8 cellular contexts compared by ENCODE assay signal in the genomic region with DNA sequence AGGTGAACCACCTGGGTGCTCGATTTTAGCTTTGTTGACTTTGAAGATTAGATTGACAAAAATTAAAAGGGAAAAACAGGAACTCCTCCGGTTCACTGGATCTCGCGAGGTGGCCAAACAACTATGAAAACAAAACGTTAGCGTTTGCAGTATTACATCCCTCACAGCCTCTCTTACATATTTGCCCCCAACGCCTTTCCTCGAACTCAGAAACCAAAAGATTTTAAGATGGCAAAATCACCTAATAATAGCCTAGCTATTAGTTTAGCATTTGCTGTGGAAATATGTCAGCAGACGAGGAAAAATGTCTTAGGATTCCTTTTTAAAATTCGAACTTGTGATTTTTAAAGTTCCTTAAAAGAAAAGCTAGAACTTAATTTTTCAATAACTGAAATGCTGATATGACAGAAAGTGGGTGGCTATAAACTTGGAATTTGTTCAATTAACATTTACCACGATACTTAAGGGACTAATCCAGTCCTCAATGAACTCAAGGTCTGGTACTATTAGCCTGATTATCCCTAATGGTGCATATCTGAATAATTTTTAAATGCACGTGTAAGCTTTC. TPM values are rescaled to one million over a fixed set of nuclear protein-coding genes. Genes with fewer than 3 reads are reported as not detected.
DNase-seq lines count a peak whose midpoint lies in the region; ATAC-seq and TF ChIP-seq lines count a peak whose summit lies in the region.

No MANE protein-coding gene starts in this region.

- ATAC-seq in GM21360 (IDR thresholded peaks at IDR 0.05; ENCODE audit: unreplicated experiment): peak; percentile 28
- ATAC-seq in activated naive CD8-positive, alpha-beta T cell treated with anti-CD3 and anti-CD28 coated beads, Interleukin-2, amount 10 ng/mL, durations not matched to agents 7 days and 5 days (ENCODE audit: low read depth): peak; percentile 15

- WGBS in smooth muscle cell (ENCODE audit: low lambda C conversion rate): 38% methylated on average over 12 of the region's 12 CpGs

- peak overlapping the region; percentile 98 for H3K27ac Mint-ChIP-seq in activated naive CD8-positive, alpha-beta T cell treated with anti-CD3 and anti-CD28 coated beads, Interleukin-2, amount 10 ng/mL, durations not matched to agents 7 days and 5 days

- peak overlapping the region; percentile 56 for H3K9ac ChIP-seq in HUES6 (ENCODE audit: low read length)
- H3K9ac ChIP-seq in smooth muscle cell (ENCODE audit: low read depth): peak overlapping the region; percentile 92

- no peak for DNase-seq in activated naive CD8-positive, alpha-beta T cell treated with anti-CD3 and anti-CD28 coated beads, Interleukin-2, amount 10 ng/mL, durations not matched to agents 7 days and 5 days
- DNase-seq in hepatic stellate cell (ENCODE audit: low spot score) (peak; percentile 68), smooth muscle cell (lab: John Stamatoyannopoulos, UW; ENCODE audit: unreplicated experiment) (no peak), NAMALWA (ENCODE audit: low spot score) (no peak), iPS-NIHi11 (ENCODE audit: low spot score) (no peak)

- H3K4me1 Mint-ChIP-seq in activated naive CD8-positive, alpha-beta T cell treated with anti-CD3 and anti-CD28 coated beads, Interleukin-2, amount 10 ng/mL, durations not matched to agents 7 days and 5 days: peaks cover 29% of the 10 kb centered on the region

- H3K27ac ChIP-seq in DOHH2 (ENCODE audit: low read depth, low read length) (peak overlapping the region; percentile 65), HUES6 (ENCODE audit: low read depth, low read length) (peak overlapping the region; percentile 66; the same call in 1 of the 2 replicates), smooth muscle cell (ENCODE audit: low read depth) (peak overlapping the region; percentile 93)

- no peaks in the 10 kb centered on the region; the same call in 1 of the 2 replicates for H3K27me3 ChIP-seq in DOHH2 (ENCODE audit: control insufficient read depth, low read length)
- H3K27me3 ChIP-seq in HUES6 (ENCODE audit: control insufficient read depth, insufficient read depth, low read length): no peaks in the 10 kb centered on the region
- no peaks in the 10 kb centered on the region for H3K27me3 ChIP-seq in smooth muscle cell (ENCODE audit: low read depth)

- no peaks in the 10 kb centered on the region for H3K9me2 ChIP-seq in DOHH2 (replicated peaks; ENCODE audit: control insufficient read depth, low read length)

- peaks cover 19% of the 10 kb centered on the region for H3K36me3 Mint-ChIP-seq in activated naive CD8-positive, alpha-beta T cell treated with anti-CD3 and anti-CD28 coated beads, Interleukin-2, amount 10 ng/mL, durations not matched to agents 7 days and 5 days

- H3K9me3 Mint-ChIP-seq in activated naive CD8-positive, alpha-beta T cell treated with anti-CD3 and anti-CD28 coated beads, Interleukin-2, amount 10 ng/mL, durations not matched to agents 7 days and 5 days: no peaks in the 10 kb centered on the region

- H3K79me2 ChIP-seq in DOHH2 (ENCODE audit: control insufficient read depth, low read length) (peaks cover 11% of the 10 kb centered on the region), smooth muscle cell (ENCODE audit: low read depth) (peaks cover 26% of the 10 kb centered on the region)

- H3F3A ChIP-seq in DOHH2 (ENCODE audit: control insufficient read depth, insufficient read depth) (no peaks in the 10 kb centered on the region), smooth muscle cell (ENCODE audit: low read depth) (peaks cover 4% of the 10 kb centered on the region)

- H4K20me1 ChIP-seq in DOHH2 (ENCODE audit: control insufficient read depth, insufficient read depth, low read depth, low read length): no peaks in the 10 kb centered on the region
- H4K20me1 ChIP-seq in smooth muscle cell (ENCODE audit: low read depth): no peaks in the 10 kb centered on the region

- H3K9me3 ChIP-seq in DOHH2 (ENCODE audit: control insufficient read depth, insufficient read depth, low read length) (no peaks in the 10 kb centered on the region), HUES6 (ENCODE audit: control insufficient read depth, insufficient read depth, low read depth, low read length) (no peaks in the 10 kb centered on the region), smooth muscle cell (replicated peaks; ENCODE audit: low read depth) (no peaks in the 10 kb centered on the region)

- H3K4me3 ChIP-seq in DOHH2 (ENCODE audit: low read length): peak overlapping the region; percentile 89
- H3K4me3 ChIP-seq in HUES6 (ENCODE audit: low read depth, low read length): peak overlapping the region; percentile 74
- H3K4me3 ChIP-seq in smooth muscle cell: peak overlapping the region; percentile 72

- TF ChIP-seq CTCF in DOHH2 (IDR thresholded peaks at IDR 0.05; ENCODE audit: low read depth, low read length, poor library complexity, severe bottlenecking): no peak
- no peak for TF ChIP-seq CTCF in smooth muscle cell (IDR thresholded peaks at IDR 0.05; ENCODE audit: borderline replicate concordance, insufficient read depth, poor library complexity, severe bottlenecking)

- POLR2A ChIA-PET in activated naive CD8-positive, alpha-beta T cell treated with anti-CD3 and anti-CD28 coated beads, Interleukin-2, amount 10 ng/mL, durations not matched to agents 7 days and 5 days (lab: Charles Lee): interaction anchor here (1.0 to 2.7 kb wide), 7 partner anchors 8 to 163 kb away, joined by 4 to 19 read pairs (median 8); partner anchors contain the start of genes PCNP, TRMT10C and ZBTB11

- H3K36me3 ChIP-seq in DOHH2 (ENCODE audit: control insufficient read depth, low read length) (no peaks in the 10 kb centered on the region), HUES6 (ENCODE audit: control insufficient read depth, insufficient read depth, low read length) (no peaks in the 10 kb centered on the region), smooth muscle cell (ENCODE audit: low read depth) (no peaks in the 10 kb centered on the region)

- H3K4me2 ChIP-seq in DOHH2 (ENCODE audit: low read length): peak overlapping the region; percentile 80
- H3K4me2 ChIP-seq in smooth muscle cell: peak overlapping the region; percentile 98

- no peaks in the 10 kb centered on the region for H3K27me3 Mint-ChIP-seq in activated naive CD8-positive, alpha-beta T cell treated with anti-CD3 and anti-CD28 coated beads, Interleukin-2, amount 10 ng/mL, durations not matched to agents 7 days and 5 days

- peaks cover 14% of the 10 kb centered on the region for H3K4me1 ChIP-seq in DOHH2 (ENCODE audit: control insufficient read depth, low read length)
- H3K4me1 ChIP-seq in HUES6 (ENCODE audit: control insufficient read depth, insufficient read depth, low read length): peaks cover 21% of the 10 kb centered on the region
- H3K4me1 ChIP-seq in smooth muscle cell (ENCODE audit: low read depth): peaks cover 5% of the 10 kb centered on the region

- peak overlapping the region; percentile 99 for H3K4me3 Mint-ChIP-seq in activated naive CD8-positive, alpha-beta T cell treated with anti-CD3 and anti-CD28 coated beads, Interleukin-2, amount 10 ng/mL, durations not matched to agents 7 days and 5 days

- peak overlapping the region; percentile 93 for H2AFZ ChIP-seq in smooth muscle cell (ENCODE audit: low read depth)

RNA-seq across cellular contexts. Expression of gene SENP7, which starts 0.5 kb away (rescaled TPM):
- total RNA-seq in activated naive CD8-positive, alpha-beta T cell treated with anti-CD3 and anti-CD28 coated beads, Interleukin-2, amount 10 ng/mL, durations not matched to agents 7 days and 5 days: 10 to 100 TPM; 42.5 to 47.6 TPM
- 37.1 and 46.4 TPM in 2 replicates for total RNA-seq in smooth muscle cell
- 6.6 and 8.7 TPM in 2 replicates for polyA plus RNA-seq in smooth muscle cell

RNA-seq across cellular contexts. Expression of gene TRMT10C, which starts 48.2 kb away (rescaled TPM):
- 10 to 100 TPM; 22.8 to 23.9 TPM for total RNA-seq in activated naive CD8-positive, alpha-beta T cell treated with anti-CD3 and anti-CD28 coated beads, Interleukin-2, amount 10 ng/mL, durations not matched to agents 7 days and 5 days
- total RNA-seq in smooth muscle cell: 34.5 and 35.3 TPM in 2 replicates
- polyA plus RNA-seq in smooth muscle cell: 25.8 and 28.2 TPM in 2 replicates
